Comparison of ENCODE assay signal across 1 cellular context in genomic region chr6:56904068-56904467, GRCh38.
A peak's percentile ranks its signal among the peaks of the same experiment; 100 is the strongest.
TF ChIP-seq lines count a peak whose summit lies in the region.

No MANE protein-coding gene starts in this region.

TF ChIP-seq in endothelial cell of umbilical vein, 7 proteins besides CTCF, POLR2A, EP300 and RAD21:
- TF ChIP-seq MAX (IDR thresholded peaks at IDR 0.05; ENCODE audit: insufficient read depth, insufficient read length) (no peak), MYC (IDR thresholded peaks at IDR 0.05; ENCODE audit: low read depth, low read length) (no peak), JUN (IDR thresholded peaks at IDR 0.05; ENCODE audit: borderline replicate concordance, insufficient read depth, insufficient read length, low read depth) (peak; percentile 26), GATA2 (IDR thresholded peaks at IDR 0.05; ENCODE audit: insufficient read depth, insufficient read length, low read depth, low read length) (peak; percentile 34), EZH2 (IDR thresholded peaks at IDR 0.05; ENCODE audit: borderline replicate concordance, low read depth, low read length, severe bottlenecking) (no peak), FOS (IDR thresholded peaks at IDR 0.05; ENCODE audit: borderline replicate concordance, insufficient read depth, low read length) (peak; percentile 47), POLR2AphosphoS5 (IDR thresholded peaks at IDR 0.05; ENCODE audit: insufficient read depth, low read depth, low read length) (no peak)
